Comparison of ENCODE assay signal across 2 cellular contexts in the genomic region with DNA sequence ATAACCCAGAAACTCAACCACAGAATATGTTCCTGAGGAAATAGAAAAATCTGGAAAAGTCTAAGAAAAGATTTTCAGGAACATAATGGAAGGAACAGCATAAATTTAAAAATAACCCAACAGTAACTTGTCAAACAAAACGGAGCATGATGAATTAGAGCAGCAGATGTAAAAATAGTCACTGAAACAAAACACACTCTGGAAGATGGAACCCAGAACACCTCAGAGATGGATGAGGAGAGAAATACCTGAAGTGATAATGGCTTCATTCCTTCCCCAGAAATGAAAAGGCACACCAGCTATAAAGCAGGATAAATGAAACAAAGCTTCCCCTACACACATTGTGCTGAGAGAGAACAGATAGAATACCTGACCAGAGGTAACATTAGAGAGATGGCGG.
TF ChIP-seq lines count a peak whose summit lies in the region.

No MANE protein-coding gene starts in this region.

TF ChIP-seq in liver, 16 proteins besides CTCF, POLR2A, EP300 and RAD21:
- TF ChIP-seq JUND (IDR thresholded peaks at IDR 0.05), result no peak
- TF ChIP-seq, protein P1, sequence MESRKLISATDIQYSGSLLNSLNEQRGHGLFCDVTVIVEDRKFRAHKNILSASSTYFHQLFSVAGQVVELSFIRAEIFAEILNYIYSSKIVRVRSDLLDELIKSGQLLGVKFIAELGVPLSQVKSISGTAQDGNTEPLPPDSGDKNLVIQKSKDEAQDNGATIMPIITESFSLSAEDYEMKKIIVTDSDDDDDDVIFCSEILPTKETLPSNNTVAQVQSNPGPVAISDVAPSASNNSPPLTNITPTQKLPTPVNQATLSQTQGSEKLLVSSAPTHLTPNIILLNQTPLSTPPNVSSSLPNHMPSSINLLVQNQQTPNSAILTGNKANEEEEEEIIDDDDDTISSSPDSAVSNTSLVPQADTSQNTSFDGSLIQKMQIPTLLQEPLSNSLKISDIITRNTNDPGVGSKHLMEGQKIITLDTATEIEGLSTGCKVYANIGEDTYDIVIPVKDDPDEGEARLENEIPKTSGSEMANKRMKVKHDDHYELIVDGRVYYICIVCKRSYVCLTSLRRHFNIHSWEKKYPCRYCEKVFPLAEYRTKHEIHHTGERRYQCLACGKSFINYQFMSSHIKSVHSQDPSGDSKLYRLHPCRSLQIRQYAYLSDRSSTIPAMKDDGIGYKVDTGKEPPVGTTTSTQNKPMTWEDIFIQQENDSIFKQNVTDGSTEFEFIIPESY (IDR thresholded peaks at IDR 0.05), result no peak
- TF ChIP-seq MAX (IDR thresholded peaks at IDR 0.05), result no peak
- TF ChIP-seq TAF1 (conservative IDR thresholded peaks at IDR 0.05), result no peak
- no peak for TF ChIP-seq NR2F2 (IDR thresholded peaks at IDR 0.05)
- TF ChIP-seq, protein P2, sequence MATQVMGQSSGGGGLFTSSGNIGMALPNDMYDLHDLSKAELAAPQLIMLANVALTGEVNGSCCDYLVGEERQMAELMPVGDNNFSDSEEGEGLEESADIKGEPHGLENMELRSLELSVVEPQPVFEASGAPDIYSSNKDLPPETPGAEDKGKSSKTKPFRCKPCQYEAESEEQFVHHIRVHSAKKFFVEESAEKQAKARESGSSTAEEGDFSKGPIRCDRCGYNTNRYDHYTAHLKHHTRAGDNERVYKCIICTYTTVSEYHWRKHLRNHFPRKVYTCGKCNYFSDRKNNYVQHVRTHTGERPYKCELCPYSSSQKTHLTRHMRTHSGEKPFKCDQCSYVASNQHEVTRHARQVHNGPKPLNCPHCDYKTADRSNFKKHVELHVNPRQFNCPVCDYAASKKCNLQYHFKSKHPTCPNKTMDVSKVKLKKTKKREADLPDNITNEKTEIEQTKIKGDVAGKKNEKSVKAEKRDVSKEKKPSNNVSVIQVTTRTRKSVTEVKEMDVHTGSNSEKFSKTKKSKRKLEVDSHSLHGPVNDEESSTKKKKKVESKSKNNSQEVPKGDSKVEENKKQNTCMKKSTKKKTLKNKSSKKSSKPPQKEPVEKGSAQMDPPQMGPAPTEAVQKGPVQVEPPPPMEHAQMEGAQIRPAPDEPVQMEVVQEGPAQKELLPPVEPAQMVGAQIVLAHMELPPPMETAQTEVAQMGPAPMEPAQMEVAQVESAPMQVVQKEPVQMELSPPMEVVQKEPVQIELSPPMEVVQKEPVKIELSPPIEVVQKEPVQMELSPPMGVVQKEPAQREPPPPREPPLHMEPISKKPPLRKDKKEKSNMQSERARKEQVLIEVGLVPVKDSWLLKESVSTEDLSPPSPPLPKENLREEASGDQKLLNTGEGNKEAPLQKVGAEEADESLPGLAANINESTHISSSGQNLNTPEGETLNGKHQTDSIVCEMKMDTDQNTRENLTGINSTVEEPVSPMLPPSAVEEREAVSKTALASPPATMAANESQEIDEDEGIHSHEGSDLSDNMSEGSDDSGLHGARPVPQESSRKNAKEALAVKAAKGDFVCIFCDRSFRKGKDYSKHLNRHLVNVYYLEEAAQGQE (IDR thresholded peaks at IDR 0.05), result no peak
- no peak for TF ChIP-seq YY1 (IDR thresholded peaks at IDR 0.05)
- no peak for TF ChIP-seq SP1 (IDR thresholded peaks at IDR 0.05)

TF ChIP-seq in HepG2, 621 proteins besides CTCF, POLR2A, EP300 and RAD21:
- no peak for TF ChIP-seq MIXL1 (CRISPR knock-in tag; IDR thresholded peaks at IDR 0.05)
- no peak for TF ChIP-seq ZNF772 (CRISPR knock-in tag; IDR thresholded peaks at IDR 0.05)
- no peak for TF ChIP-seq KMT2B (CRISPR knock-in tag; IDR thresholded peaks at IDR 0.05)
- no peak for TF ChIP-seq ZNF710 (CRISPR knock-in tag; IDR thresholded peaks at IDR 0.05; ENCODE audit: borderline replicate concordance)
- no peak for TF ChIP-seq GTF2F1 (IDR thresholded peaks at IDR 0.05; ENCODE audit: low read length)
- no peak for TF ChIP-seq RFX5 (IDR thresholded peaks at IDR 0.05; ENCODE audit: low read depth, low read length)
- TF ChIP-seq ZNF350 (CRISPR knock-in tag; IDR thresholded peaks at IDR 0.05; ENCODE audit: borderline replicate concordance, low read depth), result no peak
- TF ChIP-seq ZNF660 (CRISPR knock-in tag; IDR thresholded peaks at IDR 0.05; ENCODE audit: borderline replicate concordance, low read depth), result no peak
- TF ChIP-seq KLF6 (CRISPR knock-in tag; IDR thresholded peaks at IDR 0.05), result no peak
- TF ChIP-seq ZUFSP (CRISPR knock-in tag; IDR thresholded peaks at IDR 0.05; ENCODE audit: borderline replicate concordance), result no peak
- TF ChIP-seq YEATS2 (CRISPR knock-in tag; IDR thresholded peaks at IDR 0.05; ENCODE audit: borderline replicate concordance), result no peak
- no peak for TF ChIP-seq ZNF318 (CRISPR knock-in tag; IDR thresholded peaks at IDR 0.05)
- TF ChIP-seq SALL2 (CRISPR knock-in tag; IDR thresholded peaks at IDR 0.05), result no peak
- no peak for TF ChIP-seq ATF3 (CRISPR knock-in tag; IDR thresholded peaks at IDR 0.05)
- no peak for TF ChIP-seq NONO (IDR thresholded peaks at IDR 0.05)
- no peak for TF ChIP-seq NONO (CRISPR knock-in tag; conservative IDR thresholded peaks at IDR 0.05)
- TF ChIP-seq DNMT3B (CRISPR knock-in tag; conservative IDR thresholded peaks at IDR 0.05), result no peak
